1 cellular context compared by ENCODE assay signal in the genomic region with DNA sequence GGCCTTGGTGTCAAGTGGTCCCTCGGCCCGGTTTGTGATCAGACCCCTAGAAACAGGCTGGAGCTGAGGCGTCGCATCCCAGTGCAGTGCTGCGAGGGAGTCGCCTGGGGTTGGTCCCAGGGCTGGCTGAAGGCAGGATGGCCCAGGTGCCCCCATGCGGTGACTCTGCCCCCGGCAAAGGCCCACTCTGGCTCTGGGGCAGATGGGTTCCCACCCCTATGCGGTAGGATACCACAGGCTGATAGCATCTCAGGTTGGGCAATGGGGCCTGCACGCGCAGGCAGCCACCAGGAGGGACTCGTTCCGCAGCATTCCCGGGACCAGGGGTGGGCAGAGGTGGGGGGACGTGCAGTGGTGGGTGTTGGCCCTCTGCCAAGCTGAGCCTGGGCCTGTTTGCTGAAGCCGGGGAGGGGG.
TF ChIP-seq lines count a peak whose summit lies in the region.

No MANE protein-coding gene starts in this region.

TF ChIP-seq in WTC11, 78 proteins besides CTCF, POLR2A, EP300 and RAD21 (continued from another document):
- TF ChIP-seq, protein P1, sequence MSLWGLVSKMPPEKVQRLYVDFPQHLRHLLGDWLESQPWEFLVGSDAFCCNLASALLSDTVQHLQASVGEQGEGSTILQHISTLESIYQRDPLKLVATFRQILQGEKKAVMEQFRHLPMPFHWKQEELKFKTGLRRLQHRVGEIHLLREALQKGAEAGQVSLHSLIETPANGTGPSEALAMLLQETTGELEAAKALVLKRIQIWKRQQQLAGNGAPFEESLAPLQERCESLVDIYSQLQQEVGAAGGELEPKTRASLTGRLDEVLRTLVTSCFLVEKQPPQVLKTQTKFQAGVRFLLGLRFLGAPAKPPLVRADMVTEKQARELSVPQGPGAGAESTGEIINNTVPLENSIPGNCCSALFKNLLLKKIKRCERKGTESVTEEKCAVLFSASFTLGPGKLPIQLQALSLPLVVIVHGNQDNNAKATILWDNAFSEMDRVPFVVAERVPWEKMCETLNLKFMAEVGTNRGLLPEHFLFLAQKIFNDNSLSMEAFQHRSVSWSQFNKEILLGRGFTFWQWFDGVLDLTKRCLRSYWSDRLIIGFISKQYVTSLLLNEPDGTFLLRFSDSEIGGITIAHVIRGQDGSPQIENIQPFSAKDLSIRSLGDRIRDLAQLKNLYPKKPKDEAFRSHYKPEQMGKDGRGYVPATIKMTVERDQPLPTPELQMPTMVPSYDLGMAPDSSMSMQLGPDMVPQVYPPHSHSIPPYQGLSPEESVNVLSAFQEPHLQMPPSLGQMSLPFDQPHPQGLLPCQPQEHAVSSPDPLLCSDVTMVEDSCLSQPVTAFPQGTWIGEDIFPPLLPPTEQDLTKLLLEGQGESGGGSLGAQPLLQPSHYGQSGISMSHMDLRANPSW (CRISPR knock-in tag; conservative IDR thresholded peaks at IDR 0.05; ENCODE audit: low read depth): no peak
